8 cellular contexts compared by ENCODE assay signal in the genomic region with DNA sequence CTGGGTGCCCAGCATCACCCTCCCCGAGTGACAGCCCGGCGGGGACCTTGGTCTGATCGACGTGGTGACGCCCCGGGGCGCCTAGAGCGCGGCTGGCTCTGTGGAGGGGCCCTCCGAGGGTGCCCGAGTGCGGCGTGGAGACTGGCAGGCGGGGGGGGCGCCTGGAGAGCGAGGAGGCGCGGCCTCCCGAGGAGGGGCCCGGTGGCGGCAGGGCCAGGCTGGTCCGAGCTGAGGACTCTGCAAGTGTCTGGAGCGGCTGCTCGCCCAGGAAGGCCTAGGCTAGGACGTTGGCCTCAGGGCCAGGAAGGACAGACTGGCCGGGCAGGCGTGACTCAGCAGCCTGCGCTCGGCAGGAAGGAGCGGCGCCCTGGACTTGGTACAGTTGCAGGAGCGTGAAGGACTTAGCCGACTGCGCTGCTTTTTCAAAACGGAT.
DNase-seq lines count a peak whose midpoint lies in the region; ATAC-seq lines count a peak whose summit lies in the region.

No MANE protein-coding gene starts in this region.

- H3K27me3 ChIP-seq in mucosa of stomach (ENCODE audit: control insufficient read depth, insufficient read depth, low read length) (no peaks in the 10 kb centered on the region), subcutaneous abdominal adipose tissue (ENCODE audit: control insufficient read depth in 5 of 5, insufficient read depth in 4 of 5, low read length in 5 of 5) (no peaks in the 10 kb centered on the region)

- H3K27ac ChIP-seq in subcutaneous abdominal adipose tissue (ENCODE audit: low read depth, low read length) = peak overlapping the region; percentile 52

- DNase-seq in DMS 273 (lab: John Stamatoyannopoulos, UW; ENCODE audit: unreplicated experiment) = peak; percentile 78
- no peak for DNase-seq in DMS 273 treated with DMSO at 0.1 percent for 48 hours (lab: John Stamatoyannopoulos, UW)
- peak; percentile 70 for DNase-seq in NCI-H748 treated with DMSO at 0.1 percent for 48 hours (lab: John Stamatoyannopoulos, UW)
- DNase-seq in activated gamma-delta T cell (lab: John Stamatoyannopoulos, UW) = peak; percentile 28
- peak; percentile 21 for DNase-seq in fibroblast of peridontal ligament (ENCODE audit: extremely low read depth)

- no peaks in the 10 kb centered on the region for H3K9me3 ChIP-seq in mucosa of stomach (ENCODE audit: control insufficient read depth, low read length)
- no peaks in the 10 kb centered on the region for H3K9me3 ChIP-seq in subcutaneous abdominal adipose tissue (ENCODE audit: control insufficient read depth in 5 of 5, low read length in 5 of 5)

- ATAC-seq in GM21447 (IDR thresholded peaks at IDR 0.05; ENCODE audit: unreplicated experiment) = no peak

- peaks cover 21% of the 10 kb centered on the region for H3K4me1 ChIP-seq in mucosa of stomach (ENCODE audit: control insufficient read depth, insufficient read depth, low read length)
- H3K4me1 ChIP-seq in subcutaneous abdominal adipose tissue (ENCODE audit: control insufficient read depth in 5 of 5, insufficient read depth in 5 of 5, low read length in 5 of 5) = peaks cover 3 to 43% (median 37%) of the 10 kb centered on the region in 5 donors

- H3K36me3 ChIP-seq in mucosa of stomach (ENCODE audit: control insufficient read depth, insufficient read depth, low read length) = no peaks in the 10 kb centered on the region
- no peaks in the 10 kb centered on the region for H3K36me3 ChIP-seq in subcutaneous abdominal adipose tissue (ENCODE audit: control insufficient read depth in 5 of 5, insufficient read depth in 5 of 5, low read length in 5 of 5)

- H3K9ac ChIP-seq in mucosa of stomach (ENCODE audit: low read length) = peak overlapping the region; percentile 80
- peak overlapping the region in 4 of 5 donors; percentile 53 to 67 (median 61) for H3K9ac ChIP-seq in subcutaneous abdominal adipose tissue (ENCODE audit: low read length in 5 of 5)

- H3K4me3 ChIP-seq in mucosa of stomach (ENCODE audit: low read length) (peak overlapping the region; percentile 73), subcutaneous abdominal adipose tissue (ENCODE audit: low read depth in 1 of 5, low read length in 5 of 5) (peak overlapping the region; percentile 8 to 82 (median 73))
